In the genomic region with DNA sequence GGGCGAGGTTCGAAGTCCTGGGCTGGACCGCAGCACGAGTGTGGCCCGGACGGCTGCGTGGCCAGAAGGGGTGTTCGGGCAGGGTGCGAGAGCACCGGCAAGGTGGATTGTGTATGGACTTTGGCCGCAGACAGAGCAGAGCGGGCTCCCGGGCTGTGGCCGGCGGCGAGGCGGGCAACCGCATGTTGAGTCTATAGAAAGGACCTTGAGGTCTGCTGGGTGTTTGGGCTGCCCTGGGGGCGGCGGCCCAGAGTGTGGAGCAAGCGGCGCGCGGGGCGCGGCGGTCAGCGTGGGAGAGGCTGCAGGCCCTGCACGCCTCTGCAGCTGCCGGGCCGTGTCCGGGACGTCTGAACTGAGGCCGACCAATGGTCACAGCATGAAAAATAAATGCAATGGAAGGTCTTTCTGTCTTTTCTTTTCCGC, we compare ENCODE assay signal across 11 cellular contexts. TPM values are rescaled to one million over a fixed set of nuclear protein-coding genes. Genes with fewer than 3 reads are reported as not detected.
A peak's percentile ranks its signal among the peaks of the same experiment; 100 is the strongest.
DNase-seq lines count a peak whose midpoint lies in the region; ATAC-seq and TF ChIP-seq lines count a peak whose summit lies in the region.
"Had no signal": no experiment of that assay in that cellular context is flagged by ENCODE, and none has a peak within 500 bp of the region (broad histone marks: within the 10 kb centered on the region; RNA-seq: fewer than 3 reads in every experiment).

No MANE protein-coding gene starts in this region.

- H3K36me3 ChIP-seq in suprapubic skin = no peaks in the 10 kb centered on the region
- no peaks in the 10 kb centered on the region for H3K36me3 ChIP-seq in neural progenitor cell
- H3K36me3 ChIP-seq: BLaER1 treated with 17β-estradiol and CSF1 and Interleukin-3, amounts not matched to agents 10 nM and 100 nM had no signal

- peak overlapping the region; percentile 67 for H3K4me3 ChIP-seq in suprapubic skin
- no peak overlapping the region for H3K4me3 ChIP-seq in neural progenitor cell
- H3K4me3 ChIP-seq: BLaER1 treated with 17β-estradiol and CSF1 and Interleukin-3, amounts not matched to agents 10 nM and 100 nM had no signal

- no peak overlapping the region for H3K9ac ChIP-seq in neural progenitor cell
- H3K9ac ChIP-seq: BLaER1 treated with 17β-estradiol and CSF1 and Interleukin-3, amounts not matched to agents 10 nM and 100 nM had no signal

- peaks cover 94% of the 10 kb centered on the region for H4K20me1 ChIP-seq in neural progenitor cell (ENCODE audit: low read depth)

- DNase-seq in activated naive CD8-positive, alpha-beta T cell treated with anti-CD3 and anti-CD28 coated beads, Interleukin-2, amount 50 U/mL, for 24 hours = no peak
- peak; percentile 39 for DNase-seq in amniotic epithelial cell (ENCODE audit: low read depth)
- DNase-seq in memory B cell (ENCODE audit: low spot score in 2 of 2) = no peak
- DNase-seq in suprapubic skin (ENCODE audit: low spot score in 2 of 2) = no peak
- DNase-seq in neural progenitor cell (ENCODE audit: low spot score) = no peak
- DNase-seq in DMS79 treated with DMSO at 0.1 percent for 48 hours (lab: John Stamatoyannopoulos, UW) = no peak
- no peak for DNase-seq in AG08396 (ENCODE audit: low spot score)
- DNase-seq: MV-4-11 had no signal

- H3K27ac Mint-ChIP-seq in activated naive CD8-positive, alpha-beta T cell = no peak overlapping the region
- no peak overlapping the region for H3K27ac Mint-ChIP-seq in activated naive CD8-positive, alpha-beta T cell treated with anti-CD3 and anti-CD28 coated beads, Interleukin-2, amount 50 U/mL, for 24 hours
- H3K27ac Mint-ChIP-seq in memory B cell (peak overlapping the region; percentile 83), neural progenitor cell (no peak overlapping the region)

- TF ChIP-seq CTCF in suprapubic skin (IDR thresholded peaks at IDR 0.05) (no peak), neural progenitor cell (IDR thresholded peaks at IDR 0.05) (no peak)

- no peak for TF ChIP-seq EP300 in suprapubic skin (IDR thresholded peaks at IDR 0.05)

- no peak overlapping the region for H3K4me2 ChIP-seq in neural progenitor cell

- TF ChIP-seq POLR2A in suprapubic skin (IDR thresholded peaks at IDR 0.05) = no peak

- no peaks in the 10 kb centered on the region for H3K79me2 ChIP-seq in neural progenitor cell (ENCODE audit: low read depth)

- peaks cover 45% of the 10 kb centered on the region for H3K4me1 Mint-ChIP-seq in activated naive CD8-positive, alpha-beta T cell (ENCODE audit: low read depth)
- peaks cover 48% of the 10 kb centered on the region for H3K4me1 Mint-ChIP-seq in activated naive CD8-positive, alpha-beta T cell treated with anti-CD3 and anti-CD28 coated beads, Interleukin-2, amount 50 U/mL, for 24 hours
- H3K4me1 Mint-ChIP-seq in memory B cell = peaks cover 32% of the 10 kb centered on the region
- peaks cover 2% of the 10 kb centered on the region for H3K4me1 Mint-ChIP-seq in neural progenitor cell

- H3K4me1 ChIP-seq in suprapubic skin = peaks cover 92% of the 10 kb centered on the region
- H3K4me1 ChIP-seq in neural progenitor cell = no peaks in the 10 kb centered on the region

- H3F3A ChIP-seq in neural progenitor cell (ENCODE audit: low read depth) = no peaks in the 10 kb centered on the region

- H3K27ac ChIP-seq in suprapubic skin = peak overlapping the region; percentile 98
- H3K27ac ChIP-seq in neural progenitor cell = no peak overlapping the region
- H3K27ac ChIP-seq: BLaER1 treated with 17β-estradiol and CSF1 and Interleukin-3, amounts not matched to agents 10 nM and 100 nM had no signal

- H3K27me3 Mint-ChIP-seq in activated naive CD8-positive, alpha-beta T cell = peaks cover 62% of the 10 kb centered on the region
- peaks cover 95% of the 10 kb centered on the region for H3K27me3 Mint-ChIP-seq in activated naive CD8-positive, alpha-beta T cell treated with anti-CD3 and anti-CD28 coated beads, Interleukin-2, amount 50 U/mL, for 24 hours
- H3K27me3 Mint-ChIP-seq in memory B cell = peaks cover 54% of the 10 kb centered on the region
- peaks cover 98% of the 10 kb centered on the region for H3K27me3 Mint-ChIP-seq in neural progenitor cell (ENCODE audit: insufficient read depth, low read depth)

- 4% methylated on average over 35 of the region's 35 CpGs for WGBS in suprapubic skin

- H3K9me3 ChIP-seq in suprapubic skin (no peaks in the 10 kb centered on the region), neural progenitor cell (ENCODE audit: low read depth) (no peaks in the 10 kb centered on the region)

- H3K36me3 Mint-ChIP-seq in activated naive CD8-positive, alpha-beta T cell = no peaks in the 10 kb centered on the region
- H3K36me3 Mint-ChIP-seq in activated naive CD8-positive, alpha-beta T cell treated with anti-CD3 and anti-CD28 coated beads, Interleukin-2, amount 50 U/mL, for 24 hours (ENCODE audit: low read depth) = peaks cover 2% of the 10 kb centered on the region
- H3K36me3 Mint-ChIP-seq in memory B cell (no peaks in the 10 kb centered on the region), neural progenitor cell (no peaks in the 10 kb centered on the region)

- no peaks in the 10 kb centered on the region for H3K9me3 Mint-ChIP-seq in activated naive CD8-positive, alpha-beta T cell (ENCODE audit: low read depth)
- H3K9me3 Mint-ChIP-seq in activated naive CD8-positive, alpha-beta T cell treated with anti-CD3 and anti-CD28 coated beads, Interleukin-2, amount 50 U/mL, for 24 hours = no peaks in the 10 kb centered on the region
- no peaks in the 10 kb centered on the region for H3K9me3 Mint-ChIP-seq in memory B cell
- peaks cover 8% of the 10 kb centered on the region for H3K9me3 Mint-ChIP-seq in neural progenitor cell

- peak overlapping the region; percentile 65 for H3K4me3 Mint-ChIP-seq in activated naive CD8-positive, alpha-beta T cell
- no peak overlapping the region for H3K4me3 Mint-ChIP-seq in activated naive CD8-positive, alpha-beta T cell treated with anti-CD3 and anti-CD28 coated beads, Interleukin-2, amount 50 U/mL, for 24 hours
- H3K4me3 Mint-ChIP-seq in memory B cell = peak overlapping the region; percentile 57
- H3K4me3 Mint-ChIP-seq in neural progenitor cell = no peak overlapping the region

- H3K27me3 ChIP-seq in suprapubic skin (peaks cover 13% of the 10 kb centered on the region), neural progenitor cell (peaks cover 100% of the 10 kb centered on the region)

- ATAC-seq in activated naive CD8-positive, alpha-beta T cell treated with anti-CD3 and anti-CD28 coated beads, Interleukin-2, amount 50 U/mL, for 24 hours = no peak
- ATAC-seq in memory B cell (ENCODE audit: low read depth) = no peak

- H2AFZ ChIP-seq in neural progenitor cell (replicated peaks) = no peak overlapping the region

RNA-seq across cellular contexts. Expression of a gene that starts 5.7 kb away (rescaled TPM):
- total RNA-seq in suprapubic skin (10 to 100 TPM in 1 of 4 donors, 1 to 10 TPM in 3; 4.9 to 12.2 (median 6.1) TPM), neural progenitor cell (ENCODE audit: low replicate concordance) (not detected in 2 replicates)
- total RNA-seq: astrocyte had no signal

RNA-seq across cellular contexts. Expression of a gene that starts 9.3 kb away (rescaled TPM):
- total RNA-seq in suprapubic skin (10 to 100 TPM in 3 of 4 donors, 1 to 10 TPM in 1; 8.8 to 24.7 (median 13.3) TPM), neural progenitor cell (ENCODE audit: low replicate concordance) (not detected in 2 replicates)
- total RNA-seq: astrocyte had no signal

RNA-seq across cellular contexts. Expression of a gene that starts 14.5 kb away (rescaled TPM):
- 1 to 10 TPM in 3 of 4 donors, under 1 TPM in 1; 0.23 to 8.4 (median 1.6) TPM for total RNA-seq in suprapubic skin
- not detected in 2 replicates for total RNA-seq in neural progenitor cell (ENCODE audit: low replicate concordance)
- total RNA-seq: astrocyte had no signal

RNA-seq across cellular contexts. Expression of a gene that starts 19.5 kb away (rescaled TPM):
- 10 to 100 TPM in 2 of 4 donors, 1 to 10 TPM in 2; 1.4 to 15.7 (median 10.7) TPM for total RNA-seq in suprapubic skin
- not detected in 2 replicates for total RNA-seq in neural progenitor cell (ENCODE audit: low replicate concordance)
- total RNA-seq: astrocyte had no signal

RNA-seq across cellular contexts. Expression of a gene that starts 21.4 kb away (rescaled TPM):
- 1 to 10 TPM; 3.1 to 3.7 (median 3.5) TPM for total RNA-seq in suprapubic skin
- not detected in 2 replicates for total RNA-seq in neural progenitor cell (ENCODE audit: low replicate concordance)
- total RNA-seq: astrocyte had no signal

Comparison
In these comparisons a context has a peak if more than half of its experiments do, and no peak if none do; other contexts are left out.
1. H3K4me3 Mint-ChIP-seq: peak in activated naive CD8-positive, alpha-beta T cell (single experiment) and memory B cell (single experiment); none in activated naive CD8-positive, alpha-beta T cell treated with anti-CD3 and anti-CD28 coated beads, Interleukin-2, amount 50 U/mL, for 24 hours (single experiment) and neural progenitor cell (single experiment).